ENCODE assay signal across 8 cellular contexts in the genomic region with DNA sequence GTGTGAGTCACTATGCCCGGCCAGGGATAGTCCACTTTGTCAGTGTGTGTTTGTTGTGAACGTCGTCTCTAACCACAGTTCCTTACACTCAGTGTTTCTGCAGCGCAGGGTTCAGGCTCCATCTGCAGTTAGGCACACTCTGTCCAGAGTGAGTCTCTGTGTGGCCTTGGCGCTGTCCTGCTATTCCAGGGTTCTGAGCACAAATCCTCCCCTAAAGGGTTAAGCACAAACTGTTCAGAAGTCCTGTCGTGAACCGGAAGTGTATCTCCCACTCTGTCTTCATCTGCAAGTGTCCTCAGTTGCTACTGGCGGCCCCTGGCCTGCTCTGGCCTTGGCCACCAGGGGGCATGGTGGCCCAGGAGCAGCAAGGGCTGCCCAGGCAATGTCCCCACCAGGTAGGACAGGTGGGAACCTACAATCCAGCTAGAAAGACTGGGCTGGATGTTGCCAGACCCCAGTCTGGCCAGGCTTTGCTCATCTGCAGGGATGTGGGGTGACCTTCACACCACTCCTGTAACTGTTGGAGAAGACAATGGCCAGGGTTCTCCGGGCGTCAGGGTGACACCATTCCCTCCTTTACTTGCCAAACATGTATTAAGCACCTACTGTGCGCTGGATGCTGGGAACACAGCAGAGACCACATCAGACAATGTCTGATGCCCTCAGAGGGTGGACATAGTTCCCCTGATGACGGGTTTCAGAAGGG. TPM values are rescaled to one million over a fixed set of nuclear protein-coding genes. Genes with fewer than 3 reads are reported as not detected.
DNase-seq lines count a peak whose midpoint lies in the region; ATAC-seq and TF ChIP-seq lines count a peak whose summit lies in the region.

No MANE protein-coding gene starts in this region.

- H3K4me3 ChIP-seq in AG04449 (ENCODE audit: low read depth, low read length) (no peak overlapping the region), epithelial cell of esophagus (ENCODE audit: low read length) (no peak overlapping the region)

- no peaks in the 10 kb centered on the region for H3K27me3 Mint-ChIP-seq in natural killer cell (ENCODE audit: low read depth in 2 of 2)

- POLR2A ChIA-PET in AG04449 (lab: Yijun Ruan, JAX), result no interaction called here

- peak; percentile 66 for ATAC-seq in GM18858 (IDR thresholded peaks at IDR 0.05; ENCODE audit: unreplicated experiment)
- peak; percentile 75 for ATAC-seq in HG03565 (IDR thresholded peaks at IDR 0.05; ENCODE audit: unreplicated experiment)
- peak; percentile 78 to 83 (median 79) for ATAC-seq in natural killer cell

- no peaks in the 10 kb centered on the region for H3K9me3 Mint-ChIP-seq in natural killer cell

- H3K27ac Mint-ChIP-seq in natural killer cell, result peak overlapping the region; percentile 46 to 59

- peaks cover 8 to 17% of the 10 kb centered on the region in 2 donors for H3K4me1 Mint-ChIP-seq in natural killer cell

- TF ChIP-seq CTCF in AG04449 (IDR thresholded peaks at IDR 0.05; ENCODE audit: insufficient read depth, low read length, missing control alignments) (peak; percentile 90), epithelial cell of esophagus (IDR thresholded peaks at IDR 0.05; ENCODE audit: insufficient read depth, low read depth, low read length, missing control alignments) (peak; percentile 97), natural killer cell (IDR thresholded peaks at IDR 0.05) (peak; percentile 95)

- no peaks in the 10 kb centered on the region for H3K36me3 Mint-ChIP-seq in natural killer cell

- no peak for DNase-seq in AG04449 (ENCODE audit: low read depth, low spot score)
- DNase-seq in NOMO-1 (lab: John Stamatoyannopoulos, UW; ENCODE audit: unreplicated experiment in 2 of 2), result peak; percentile 68 to 78
- DNase-seq in activated CD8-positive, alpha-beta memory T cell treated with anti-CD3 and anti-CD28 coated beads for 4 hours (ENCODE audit: low read depth in 2 of 2), result peak; percentile 29 to 33
- peak; percentile 84 for DNase-seq in epithelial cell of esophagus (ENCODE audit: low read depth)
- peak; percentile 58 for DNase-seq in natural killer cell
- DNase-seq in stimulated activated naive CD4-positive, alpha-beta T cell (lab: John Stamatoyannopoulos, UW), result peak; percentile 20 to 73 (median 60)

- intact Hi-C loops in natural killer cell (cut with micrococcal nuclease), result loop anchor here (1.0 to 2.0 kb wide), 2 partner anchors 40 to 123 kb away; no protein-coding TSS in a partner anchor

- H3K4me3 Mint-ChIP-seq in natural killer cell, result peak overlapping the region; percentile 62

- CTCF ChIA-PET in AG04449 (lab: Yijun Ruan, JAX), result interaction anchor here (0.7 to 15.2 kb wide), 11 partner anchors 9 to 145 kb away, joined by 3 to 392 read pairs (median 5); a partner anchor contains a TSS

RNA-seq across cellular contexts. Expression of a gene that starts 38.6 kb away (rescaled TPM):
- total RNA-seq in natural killer cell, result 100 to 1,000 TPM; 209 to 232 (median 230) TPM

RNA-seq across cellular contexts. Expression of a gene that starts 46.2 kb away (rescaled TPM):
- 100 to 1,000 TPM; 144 to 164 (median 151) TPM for total RNA-seq in natural killer cell

RNA-seq across cellular contexts. Expression of a gene that starts 46.5 kb away (rescaled TPM):
- 10 to 100 TPM; 64.7 to 86.5 (median 75.8) TPM for total RNA-seq in natural killer cell
